Comparison of ENCODE assay signal across 33 cellular contexts in the genomic region with DNA sequence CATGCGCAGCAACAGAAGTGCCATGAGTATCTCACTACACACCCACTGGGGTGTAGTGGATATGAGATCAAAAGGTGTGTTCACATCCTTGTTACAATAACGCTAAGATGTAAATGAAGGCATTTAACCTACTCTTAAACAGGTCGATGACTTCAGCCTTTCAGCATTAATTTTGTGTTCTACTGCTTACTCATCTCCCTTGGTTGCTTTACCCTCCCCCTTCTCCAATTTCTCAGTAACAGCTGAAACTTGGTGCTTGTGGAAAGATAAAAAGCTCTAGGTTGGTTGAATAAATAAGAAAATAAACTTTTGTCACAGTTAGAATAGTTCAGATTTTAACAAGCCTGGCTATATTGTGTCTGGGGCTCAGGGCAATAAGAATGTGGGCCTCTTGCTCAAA.
DNase-seq lines count a peak whose midpoint lies in the region; ATAC-seq, FAIRE-seq and TF ChIP-seq lines count a peak whose summit lies in the region.
"Had no signal": no experiment of that assay in that cellular context is flagged by ENCODE, and none has a peak within 500 bp of the region (broad histone marks: within the 10 kb centered on the region; RNA-seq: fewer than 3 reads in every experiment).

No MANE protein-coding gene starts in this region.

- no peak overlapping the region for H3K56ac ChIP-seq in IMR-90 (ENCODE audit: extremely low read depth, insufficient read depth, low read length)

- 0 out of 2 replicates have a peak, but pooled peaks cover 2% of the 10 kb centered on the region for H3K4me1 ChIP-seq in IMR-90 (ENCODE audit: control insufficient read depth, insufficient read depth, low read length)
- no peaks in the 10 kb centered on the region for H3K4me1 ChIP-seq in astrocyte (ENCODE audit: insufficient read depth, low read length)
- H3K4me1 ChIP-seq: neural progenitor cell, right lobe of liver, thyroid gland, uterus had no signal

- H3K4ac ChIP-seq in IMR-90 (ENCODE audit: low read depth, low read length), result no peak overlapping the region

- in situ Hi-C loops in IMR-90 (cut with MboI; ENCODE audit: low sequenced_read_pairs), result loop anchor here (25.0 kb wide), 1 partner anchor 650 kb away; no protein-coding TSS in a partner anchor

- no peak overlapping the region for H4K91ac ChIP-seq in IMR-90 (ENCODE audit: insufficient read depth, low read depth, low read length)

- H3K27me3 ChIP-seq in IMR-90 (ENCODE audit: control insufficient read depth, insufficient read depth, low read length), result no peaks in the 10 kb centered on the region; the same call in 1 of the 2 replicates
- H3K27me3 ChIP-seq in astrocyte (ENCODE audit: insufficient read depth, low read length), result no peaks in the 10 kb centered on the region
- H3K27me3 ChIP-seq: neural progenitor cell, right lobe of liver, SJCRH30, thyroid gland, uterus had no signal

- no peak overlapping the region for H3K4me3 ChIP-seq in IMR-90 (ENCODE audit: insufficient read depth, low read depth, low read length)
- no peak overlapping the region for H3K4me3 ChIP-seq in astrocyte (ENCODE audit: insufficient read depth, low read depth, low read length)
- H3K4me3 ChIP-seq: neural progenitor cell, right lobe of liver, SJCRH30, thyroid gland, uterus had no signal

- H3K4me2 ChIP-seq in IMR-90 (ENCODE audit: low read depth, low read length), result no peak overlapping the region
- no peak overlapping the region for H3K4me2 ChIP-seq in astrocyte (ENCODE audit: low read length)
- H3K4me2 ChIP-seq: neural progenitor cell had no signal

- no peak overlapping the region for H2BK120ac ChIP-seq in IMR-90 (ENCODE audit: low read depth, low read length)

- H3K9me3 ChIP-seq in IMR-90 (ENCODE audit: control insufficient read depth, insufficient read depth, low read length) (no peaks in the 10 kb centered on the region), astrocyte (ENCODE audit: insufficient read depth, low read depth, low read length) (no peaks in the 10 kb centered on the region)
- H3K9me3 ChIP-seq: right lobe of liver, SJCRH30, thyroid gland, uterus had no signal

- no peak overlapping the region for H3K23ac ChIP-seq in IMR-90 (ENCODE audit: low read depth, low read length)

- H4K8ac ChIP-seq in IMR-90 (ENCODE audit: low read depth in 2 of 2, low read length in 2 of 2), result no peak overlapping the region

- H3K14ac ChIP-seq in IMR-90 (replicated peaks; ENCODE audit: low read depth, low read length), result no peak overlapping the region

- DNase-seq in IMR-90 (peak; percentile 51), astrocyte (ENCODE audit: low read depth) (peak; percentile 21), iris pigment epithelial cell (ENCODE audit: low read depth) (peak; percentile 36), NOMO-1 treated with dmso at 0.1 percent for 144 hours (lab: John Stamatoyannopoulos, UW; ENCODE audit: unreplicated experiment) (no peak), DMS79 (lab: John Stamatoyannopoulos, UW) (no peak)
- DNase-seq in effector memory CD8-positive, alpha-beta T cell, result no peak
- no peak for DNase-seq in activated T-cell treated with anti-CD3 and anti-CD28 coated beads, Interleukin-2, amount 50 U/mL, for 72 hours
- DNase-seq: activated CD4-positive, alpha-beta T cell treated with anti-CD3 and anti-CD28 coated beads for 48 hours; activated CD8-positive, alpha-beta memory T cell treated with anti-CD3 and anti-CD28 coated beads for 24 hours; activated effector memory CD4-positive, alpha-beta T cell treated with Interleukin-2 at 50 U/mL for 16 hours; activated T-cell treated with anti-CD3 and anti-CD28 coated beads for 4 hours; CD4-positive, alpha-beta memory T cell; EL; hypothalamus; Kasumi-1; NCI-H146; NCI-H748 treated with DMSO at 0.1 percent for 48 hours; right lobe of liver; stimulated activated CD4-positive, alpha-beta T cell treated with anti-CD3 and anti-CD28 coated beads, Interleukin-12 subunit alpha, Interleukin-12 subunit beta, amount 100 ng/mL, for 4 hours; stimulated activated CD4-positive, alpha-beta T cell treated with anti-CD3 and anti-CD28 coated beads, Interleukin-4, amount 100 ng/mL, for 1 hour; T1000; thyroid gland; uterus had no signal

- H3K9me1 ChIP-seq in IMR-90 (ENCODE audit: insufficient read depth, low read length), result no peaks in the 10 kb centered on the region; the same call in 1 of the 2 replicates

- TF ChIP-seq RAD21 in IMR-90 (IDR thresholded peaks at IDR 0.05; ENCODE audit: low read length), result no peak

- intact Hi-C loops in IMR-90 (cut with micrococcal nuclease), result no loop called here

- H3K27me3 Mint-ChIP-seq in astrocyte (ENCODE audit: low read depth, unreplicated experiment), result no peaks in the 10 kb centered on the region
- H3K27me3 Mint-ChIP-seq in effector memory CD8-positive, alpha-beta T cell, result no peaks in the 10 kb centered on the region
- H3K27me3 Mint-ChIP-seq in activated T-cell treated with anti-CD3 and anti-CD28 coated beads, Interleukin-2, amount 50 U/mL, for 72 hours (ENCODE audit: low read depth), result peaks cover 40% of the 10 kb centered on the region

- peaks cover 4% of the 10 kb centered on the region for H3K4me1 Mint-ChIP-seq in astrocyte (ENCODE audit: low read depth, unreplicated experiment)
- H3K4me1 Mint-ChIP-seq in effector memory CD8-positive, alpha-beta T cell (ENCODE audit: low read depth in 2 of 2), result no peaks in the 10 kb centered on the region
- H3K4me1 Mint-ChIP-seq in activated T-cell treated with anti-CD3 and anti-CD28 coated beads, Interleukin-2, amount 50 U/mL, for 72 hours (ENCODE audit: low read depth), result no peaks in the 10 kb centered on the region
- H3K4me1 Mint-ChIP-seq: neural progenitor cell had no signal

- peak; percentile 37; the same call in 1 of the 2 replicates for ATAC-seq in IMR-90 (ENCODE audit: low read depth)
- ATAC-seq in effector memory CD8-positive, alpha-beta T cell (replicated peaks), result no peak
- ATAC-seq in activated T-cell treated with anti-CD3 and anti-CD28 coated beads, Interleukin-2, amount 50 U/mL, for 72 hours (replicated peaks in 1 of 2), result no peak
- ATAC-seq: left lobe of liver, right lobe of liver had no signal

- no peak overlapping the region for H3K9ac ChIP-seq in IMR-90 (ENCODE audit: low read depth, low read length)
- H3K9ac ChIP-seq in astrocyte (ENCODE audit: low read length), result no peak overlapping the region
- H3K9ac ChIP-seq: neural progenitor cell had no signal

- FAIRE-seq in astrocyte (lab: Jason Lieb, UNC), result no peak
- FAIRE-seq: endometrium, GM18507, GM19239, HepG2, RCC 7860 had no signal

- H2AK5ac ChIP-seq in IMR-90 (ENCODE audit: low read depth, low read length), result no peak overlapping the region

- H3K36me3 ChIP-seq in IMR-90 (ENCODE audit: control insufficient read depth, insufficient read depth, low read length), result no peaks in the 10 kb centered on the region
- H3K36me3 ChIP-seq in astrocyte (ENCODE audit: insufficient read depth, low read length), result no peaks in the 10 kb centered on the region
- H3K36me3 ChIP-seq: neural progenitor cell, right lobe of liver, SJCRH30, thyroid gland, uterus had no signal

- no peak overlapping the region for H4K5ac ChIP-seq in IMR-90 (ENCODE audit: low read depth, low read length)

- H3K79me1 ChIP-seq in IMR-90 (ENCODE audit: low read depth in 1 of 2, low read length in 2 of 2), result no peaks in the 10 kb centered on the region

- H3K4me3 Mint-ChIP-seq in astrocyte (ENCODE audit: unreplicated experiment), result no peak overlapping the region
- no peak overlapping the region for H3K4me3 Mint-ChIP-seq in effector memory CD8-positive, alpha-beta T cell
- no peak overlapping the region for H3K4me3 Mint-ChIP-seq in activated T-cell treated with anti-CD3 and anti-CD28 coated beads, Interleukin-2, amount 50 U/mL, for 72 hours
- H3K4me3 Mint-ChIP-seq: activated naive CD8-positive, alpha-beta T cell; CD4-positive, alpha-beta memory T cell; neural progenitor cell had no signal

- POLR2A ChIA-PET in IMR-90 (lab: Charles Lee; ENCODE audit: unreplicated experiment), result no interaction called here

- dilution Hi-C loops in IMR-90 (cut with HindIII; ENCODE audit: low sequenced_read_pairs, unreplicated experiment), result no loop called here

- TF ChIP-seq CTCF in 22Rv1 (IDR thresholded peaks at IDR 0.05), result no peak
- TF ChIP-seq CTCF in IMR-90 (conservative IDR thresholded peaks at IDR 0.05; ENCODE audit: low read depth, low read length), result no peak
- no peak for TF ChIP-seq CTCF in astrocyte (IDR thresholded peaks at IDR 0.05; ENCODE audit: insufficient read depth, low read depth, low read length)

- no peaks in the 10 kb centered on the region for H3K79me2 ChIP-seq in astrocyte (ENCODE audit: insufficient read depth, low read length)

- BruUV-seq in IMR-90 (replicated peaks; lab: Mats Ljungman, UMichigan), result no TSS peak

- H3K9me3 Mint-ChIP-seq in astrocyte (ENCODE audit: unreplicated experiment), result peaks cover 5% of the 10 kb centered on the region
- H3K9me3 Mint-ChIP-seq in effector memory CD8-positive, alpha-beta T cell, result peaks cover 0 to 2% of the 10 kb centered on the region in 2 donors
- H3K9me3 Mint-ChIP-seq in activated T-cell treated with anti-CD3 and anti-CD28 coated beads, Interleukin-2, amount 50 U/mL, for 72 hours, result peaks cover 0 to 2% of the 10 kb centered on the region in 2 donors
- H3K9me3 Mint-ChIP-seq: neural progenitor cell had no signal

- TF ChIP-seq POLR2A in IMR-90 (IDR thresholded peaks at IDR 0.05; ENCODE audit: low read depth, low read length), result no peak

- no peak overlapping the region for H2AK9ac ChIP-seq in IMR-90 (replicated peaks; ENCODE audit: low read depth, low read length, poor library complexity)

- WGBS in IMR-90 (ENCODE audit: extremely low coverage in 2 of 2, insufficient read length in 1 of 2), 2 experiments, result no CpG with 5 or more reads among the region's 3 CpGs

- H4K20me1 ChIP-seq in IMR-90 (ENCODE audit: insufficient read depth, low read length) (no peaks in the 10 kb centered on the region), astrocyte (ENCODE audit: insufficient read depth, low read length) (no peaks in the 10 kb centered on the region)

- H2BK15ac ChIP-seq in IMR-90 (ENCODE audit: low read depth, low read length), result no peak overlapping the region

- no peak overlapping the region for H3K27ac Mint-ChIP-seq in astrocyte (ENCODE audit: unreplicated experiment)
- H3K27ac Mint-ChIP-seq in effector memory CD8-positive, alpha-beta T cell, result no peak overlapping the region
- H3K27ac Mint-ChIP-seq in activated T-cell treated with anti-CD3 and anti-CD28 coated beads, Interleukin-2, amount 50 U/mL, for 72 hours, result no peak overlapping the region
- H3K27ac Mint-ChIP-seq: activated naive CD8-positive, alpha-beta T cell; CD4-positive, alpha-beta memory T cell; neural progenitor cell had no signal

- H2BK5ac ChIP-seq in IMR-90 (ENCODE audit: low read depth, low read length, poor library complexity, severe bottlenecking), result no peak overlapping the region

- H2AFZ ChIP-seq in IMR-90 (replicated peaks; ENCODE audit: low read length, poor library complexity), result no peak overlapping the region
- H2AFZ ChIP-seq in astrocyte (ENCODE audit: low read depth, low read length), result no peak overlapping the region

- 0 out of 2 replicates have a peak overlapping the region, but pooled peaks have one; percentile 32 for H3K27ac ChIP-seq in 22Rv1
- no peak overlapping the region for H3K27ac ChIP-seq in IMR-90 (ENCODE audit: insufficient read depth, low read length)
- H3K27ac ChIP-seq in astrocyte (ENCODE audit: low read depth, low read length), result no peak overlapping the region
- H3K27ac ChIP-seq: neural progenitor cell, right lobe of liver, SJCRH30, thyroid gland, uterus had no signal

- no peak overlapping the region for H2BK20ac ChIP-seq in IMR-90 (ENCODE audit: low read depth, low read length)

- H3K18ac ChIP-seq in IMR-90 (ENCODE audit: low read depth, low read length), result no peak overlapping the region

- CTCF ChIA-PET in IMR-90 (lab: Yijun Ruan, JAX), result interaction anchor here (2.3 kb wide), 1 partner anchor 10 kb away, joined by 7 read pairs; no protein-coding TSS in a partner anchor

- H3K36me3 Mint-ChIP-seq in astrocyte (ENCODE audit: low read depth, unreplicated experiment), result no peaks in the 10 kb centered on the region
- H3K36me3 Mint-ChIP-seq in effector memory CD8-positive, alpha-beta T cell (ENCODE audit: insufficient read depth), result no peaks in the 10 kb centered on the region
- no peaks in the 10 kb centered on the region for H3K36me3 Mint-ChIP-seq in activated T-cell treated with anti-CD3 and anti-CD28 coated beads, Interleukin-2, amount 50 U/mL, for 72 hours (ENCODE audit: insufficient read depth in 2 of 2)
- H3K36me3 Mint-ChIP-seq: activated naive CD8-positive, alpha-beta T cell; CD4-positive, alpha-beta memory T cell; neural progenitor cell had no signal

Comparison
In these comparisons a context has a peak if more than half of its experiments do, and no peak if none do; other contexts are left out.
1. DNase-seq: peak in IMR-90 (single experiment), astrocyte (single experiment) and iris pigment epithelial cell (single experiment); none in effector memory CD8-positive, alpha-beta T cell (0 of 3), NOMO-1 treated with dmso at 0.1 percent for 144 hours (single experiment), activated T-cell treated with anti-CD3 and anti-CD28 coated beads, Interleukin-2, amount 50 U/mL, for 72 hours (0 of 2) and DMS79 (single experiment).